Comparison of ENCODE assay signal across 11 cellular contexts in genomic region chr2:10817413-10817812, GRCh38.
DNase-seq lines count a peak whose midpoint lies in the region; ATAC-seq and TF ChIP-seq lines count a peak whose summit lies in the region.
"Had no signal": no experiment of that assay in that cellular context is flagged by ENCODE, and none has a peak within 500 bp of the region (broad histone marks: within the 10 kb centered on the region; RNA-seq: fewer than 3 reads in every experiment).

No MANE protein-coding gene starts in this region.

- H3K36me3 Mint-ChIP-seq in nephron (ENCODE audit: low read depth) = no peaks in the 10 kb centered on the region

- H3K9me3 Mint-ChIP-seq in nephron = no peaks in the 10 kb centered on the region
- H3K9me3 Mint-ChIP-seq: effector memory CD8-positive, alpha-beta T cell had no signal

- peaks cover 8% of the 10 kb centered on the region for H3K27me3 Mint-ChIP-seq in nephron (ENCODE audit: low read depth)

- no peak overlapping the region for H3K27ac Mint-ChIP-seq in nephron
- H3K27ac Mint-ChIP-seq: effector memory CD8-positive, alpha-beta T cell had no signal

- no peak for ATAC-seq in HG03039 (IDR thresholded peaks at IDR 0.05; ENCODE audit: unreplicated experiment)
- ATAC-seq: effector memory CD8-positive, alpha-beta T cell had no signal

- peak in 2 of 3 experiments; percentile 11 to 16 for TF ChIP-seq CTCF in nephron (IDR thresholded peaks at IDR 0.05; ENCODE audit: unreplicated experiment in 3 of 3)

- DNase-seq in DMS 273 (lab: John Stamatoyannopoulos, UW; ENCODE audit: unreplicated experiment) (peak; percentile 28), DMS 273 treated with DMSO at 0.1 percent for 48 hours (lab: John Stamatoyannopoulos, UW) (no peak), HuH-7 (ENCODE audit: low spot score) (peak; percentile 52), cerebellar cortex (ENCODE audit: low spot score) (peak; percentile 20), NCI-H2171 (lab: John Stamatoyannopoulos, UW) (no peak)
- no peak for DNase-seq in stimulated activated CD4-positive, alpha-beta T cell treated with anti-CD3 and anti-CD28 coated beads, Interleukin-15, amount 100 ng/mL, for 24 hours
- DNase-seq: effector memory CD8-positive, alpha-beta T cell; kidney; NCI-H2081 treated with DMSO at 0.1 percent for 48 hours had no signal

- peaks cover 10% of the 10 kb centered on the region for H3K4me1 Mint-ChIP-seq in nephron

- no peak overlapping the region for H3K4me3 Mint-ChIP-seq in nephron
- H3K4me3 Mint-ChIP-seq: effector memory CD8-positive, alpha-beta T cell had no signal

Comparison
In these comparisons a context has a peak if more than half of its experiments do, and no peak if none do; other contexts are left out.
1. DNase-seq: peak in DMS 273 (single experiment), HuH-7 (single experiment) and cerebellar cortex (single experiment); none in DMS 273 treated with DMSO at 0.1 percent for 48 hours (single experiment), NCI-H2171 (single experiment) and stimulated activated CD4-positive, alpha-beta T cell treated with anti-CD3 and anti-CD28 coated beads, Interleukin-15, amount 100 ng/mL, for 24 hours (single experiment).